33 cellular contexts compared by ENCODE assay signal in genomic region chr11:133969072-133969471, GRCh38.
"Had no signal": no experiment of that assay in that cellular context is flagged by ENCODE, and none has a peak within 500 bp of the region (broad histone marks: within the 10 kb centered on the region; RNA-seq: fewer than 3 reads in every experiment).

No MANE protein-coding gene starts in this region.

- H3K27ac Mint-ChIP-seq: activated CD4-positive, alpha-beta memory T cell treated with anti-CD3 and anti-CD28 coated beads for 36 hours; activated CD4-positive, alpha-beta T cell treated with anti-CD3 and anti-CD28 coated beads for 36 hours; activated CD4-positive, alpha-beta T cell treated with anti-CD3 and anti-CD28 coated beads, Interleukin-2, amount 10 ng/mL, durations not matched to agents 24 days and 14 days; activated CD8-positive, alpha-beta memory T cell treated with anti-CD3 and anti-CD28 coated beads, Interleukin-2, amount 10 ng/mL, durations not matched to agents 7 days and 5 days; activated CD8-positive, alpha-beta T cell treated with anti-CD3 and anti-CD28 coated beads, Interleukin-2, amount 10 ng/mL, durations not matched to agents 7 days and 5 days; activated naive CD4-positive, alpha-beta T cell treated with anti-CD3 and anti-CD28 coated beads, Interleukin-2, amount 10 ng/mL, durations not matched to agents 7 days and 5 days; activated naive CD4-positive, alpha-beta T cell treated with anti-CD3 and anti-CD28 coated beads, Interleukin-2, amount 50 U/mL, for 72 hours; activated naive CD8-positive, alpha-beta T cell treated with anti-CD3 and anti-CD28 coated beads, Interleukin-2, amount 10 ng/mL, durations not matched to agents 7 days and 5 days; activated T-helper 1 cell treated with anti-CD3 and anti-CD28 coated beads, Interleukin-12 subunit alpha, Interleukin-12 subunit beta, Interleukin-2, Interleukin-4 antibody, amounts not matched to agents 30 ng/mL and 10 ng/mL and 1 ng/mL, durations not matched to agents 14 hours and 24 hours and 36 hours; dendritic cell treated with granulocyte-macrophage colony-stimulating factor and Interleukin-4, amounts not matched to agents 40 ng/mL and 50 ng/mL, for 4 days; endodermal cell; T-helper 17 cell; T-helper 2 cell treated with Interferon-gamma antibody and Interleukin-4, amounts not matched to agents 5 μg/mL and 100 μg/mL, for 36 hours had no signal

- H3K4me1 Mint-ChIP-seq: endodermal cell had no signal

- H3K27me3 ChIP-seq: ascending aorta had no signal

- H3K36me3 ChIP-seq: ascending aorta, breast epithelium, cardiac muscle cell had no signal

- H3K4me1 ChIP-seq: breast epithelium had no signal

- DNase-seq: activated CD4-positive, alpha-beta memory T cell treated with anti-CD3 and anti-CD28 coated beads for 36 hours; activated CD4-positive, alpha-beta T cell treated with anti-CD3 and anti-CD28 coated beads for 36 hours; activated CD4-positive, alpha-beta T cell treated with anti-CD3 and anti-CD28 coated beads, Interleukin-2, amount 10 ng/mL, durations not matched to agents 24 days and 14 days; activated CD4-positive, CD25-positive, alpha-beta regulatory T cell; activated CD4-positive, CD25-positive, alpha-beta regulatory T cell treated with anti-CD3 and anti-CD28 coated beads, Interleukin-2, amount 50 U/mL, for 72 hours; activated CD8-positive, alpha-beta memory T cell treated with anti-CD3 and anti-CD28 coated beads, Interleukin-2, amount 10 ng/mL, durations not matched to agents 7 days and 5 days; activated CD8-positive, alpha-beta memory T cell treated with anti-CD3 and anti-CD28 coated beads, Interleukin-2, amount 50 U/mL, for 4 hours; activated CD8-positive, alpha-beta T cell treated with anti-CD3 and anti-CD28 coated beads, Interleukin-2, amount 10 ng/mL, durations not matched to agents 7 days and 5 days; activated gamma-delta T cell; activated naive CD4-positive, alpha-beta T cell; activated naive CD8-positive, alpha-beta T cell treated with anti-CD3 and anti-CD28 coated beads, Interleukin-2, amount 10 ng/mL, durations not matched to agents 7 days and 5 days; activated T-cell treated with anti-CD3 and anti-CD28 coated beads, Interleukin-2, amount 50 U/mL, for 1 hour; activated T-cell treated with anti-CD3 and anti-CD28 coated beads, Interleukin-2, amount 50 U/mL, for 48 hours; dorsolateral prefrontal cortex; effector memory CD4-positive, alpha-beta T cell; foreskin fibroblast; head of caudate nucleus; T-helper 17 cell; T1000 had no signal

- H3K4me3 Mint-ChIP-seq: activated CD4-positive, alpha-beta memory T cell treated with anti-CD3 and anti-CD28 coated beads for 36 hours; activated CD4-positive, alpha-beta T cell treated with anti-CD3 and anti-CD28 coated beads for 36 hours; activated CD4-positive, alpha-beta T cell treated with anti-CD3 and anti-CD28 coated beads, Interleukin-2, amount 10 ng/mL, durations not matched to agents 24 days and 14 days; activated CD8-positive, alpha-beta memory T cell treated with anti-CD3 and anti-CD28 coated beads, Interleukin-2, amount 10 ng/mL, durations not matched to agents 7 days and 5 days; activated CD8-positive, alpha-beta T cell treated with anti-CD3 and anti-CD28 coated beads, Interleukin-2, amount 10 ng/mL, durations not matched to agents 7 days and 5 days; activated naive CD4-positive, alpha-beta T cell treated with anti-CD3 and anti-CD28 coated beads, Interleukin-2, amount 10 ng/mL, durations not matched to agents 7 days and 5 days; activated naive CD8-positive, alpha-beta T cell treated with anti-CD3 and anti-CD28 coated beads, Interleukin-2, amount 10 ng/mL, durations not matched to agents 7 days and 5 days; activated T-helper 1 cell treated with anti-CD3 and anti-CD28 coated beads, Interleukin-12 subunit alpha, Interleukin-12 subunit beta, Interleukin-2, Interleukin-4 antibody, amounts not matched to agents 30 ng/mL and 10 ng/mL and 1 ng/mL, durations not matched to agents 14 hours and 24 hours and 36 hours; central memory CD8-positive, alpha-beta T cell; dendritic cell treated with granulocyte-macrophage colony-stimulating factor and Interleukin-4, amounts not matched to agents 40 ng/mL and 50 ng/mL, for 4 days; endodermal cell; T-helper 17 cell; T-helper 2 cell treated with Interferon-gamma antibody and Interleukin-4, amounts not matched to agents 5 μg/mL and 100 μg/mL, for 36 hours had no signal

- H3K9me3 ChIP-seq: ascending aorta, breast epithelium had no signal

- H3K4me3 ChIP-seq: ascending aorta, breast epithelium, cardiac muscle cell, coronary artery, dorsolateral prefrontal cortex had no signal

- H3K9me3 Mint-ChIP-seq: activated CD4-positive, alpha-beta memory T cell treated with anti-CD3 and anti-CD28 coated beads for 36 hours; activated CD4-positive, alpha-beta T cell treated with anti-CD3 and anti-CD28 coated beads, Interleukin-2, amount 10 ng/mL, durations not matched to agents 24 days and 14 days; activated naive CD4-positive, alpha-beta T cell treated with anti-CD3 and anti-CD28 coated beads, Interleukin-2, amount 10 ng/mL, durations not matched to agents 7 days and 5 days; activated naive CD8-positive, alpha-beta T cell treated with anti-CD3 and anti-CD28 coated beads, Interleukin-2, amount 10 ng/mL, durations not matched to agents 7 days and 5 days; activated T-helper 1 cell treated with anti-CD3 and anti-CD28 coated beads, Interleukin-12 subunit alpha, Interleukin-12 subunit beta, Interleukin-2, Interleukin-4 antibody, amounts not matched to agents 30 ng/mL and 10 ng/mL and 1 ng/mL, durations not matched to agents 14 hours and 24 hours and 36 hours; central memory CD8-positive, alpha-beta T cell; dendritic cell treated with granulocyte-macrophage colony-stimulating factor and Interleukin-4, amounts not matched to agents 40 ng/mL and 50 ng/mL, for 4 days; endodermal cell; T-helper 2 cell treated with Interferon-gamma antibody and Interleukin-4, amounts not matched to agents 5 μg/mL and 100 μg/mL, for 36 hours had no signal

- H3K27ac ChIP-seq: ascending aorta, breast epithelium, cardiac muscle cell, coronary artery had no signal

- H3K36me3 Mint-ChIP-seq: activated CD4-positive, alpha-beta memory T cell treated with anti-CD3 and anti-CD28 coated beads for 36 hours; activated CD8-positive, alpha-beta memory T cell treated with anti-CD3 and anti-CD28 coated beads, Interleukin-2, amount 10 ng/mL, durations not matched to agents 7 days and 5 days; activated naive CD4-positive, alpha-beta T cell treated with anti-CD3 and anti-CD28 coated beads, Interleukin-2, amount 50 U/mL, for 72 hours; activated naive CD8-positive, alpha-beta T cell treated with anti-CD3 and anti-CD28 coated beads, Interleukin-2, amount 10 ng/mL, durations not matched to agents 7 days and 5 days; brain had no signal

- FAIRE-seq: frontal cortex had no signal

- H3K27me3 Mint-ChIP-seq: brain had no signal

- ATAC-seq: activated CD4-positive, alpha-beta T cell treated with anti-CD3 and anti-CD28 coated beads for 36 hours; activated CD8-positive, alpha-beta memory T cell treated with anti-CD3 and anti-CD28 coated beads, Interleukin-2, amount 10 ng/mL, durations not matched to agents 7 days and 5 days; activated CD8-positive, alpha-beta T cell treated with anti-CD3 and anti-CD28 coated beads, Interleukin-2, amount 10 ng/mL, durations not matched to agents 7 days and 5 days; activated naive CD4-positive, alpha-beta T cell treated with anti-CD3 and anti-CD28 coated beads, Interleukin-2, amount 50 U/mL, for 72 hours; esophagus mucosa; T-helper 17 cell had no signal
